12 cellular contexts compared by ENCODE assay signal in the genomic region with DNA sequence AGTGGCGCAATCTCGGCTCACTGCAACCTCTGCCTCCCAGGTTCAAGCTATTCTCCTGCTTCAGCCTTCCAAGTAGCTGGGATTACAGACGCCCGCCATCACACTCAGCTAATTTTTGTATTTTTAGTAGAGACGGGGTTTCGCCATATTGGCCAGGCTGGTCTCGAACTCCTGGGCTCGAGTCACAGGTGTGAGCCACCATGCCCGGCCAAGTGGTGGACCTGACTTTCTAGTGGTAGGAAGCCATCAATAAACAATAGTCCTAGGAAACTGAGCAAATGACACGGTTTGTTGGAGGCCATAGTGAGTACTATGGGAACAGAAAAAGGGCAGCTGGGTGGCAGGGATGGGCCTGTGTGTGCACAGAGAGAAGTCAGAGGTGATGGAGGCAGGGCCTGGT. TPM values are rescaled to one million over a fixed set of nuclear protein-coding genes. Genes with fewer than 3 reads are reported as not detected.
DNase-seq lines count a peak whose midpoint lies in the region; ATAC-seq and TF ChIP-seq lines count a peak whose summit lies in the region.
"Not testable (repeated sequence)": the region's sequence is repeated elsewhere in the genome, so short reads cannot be mapped to it uniquely, and the experiment has no call there.
"Had no signal": no experiment of that assay in that cellular context is flagged by ENCODE, and none has a peak within 500 bp of the region (broad histone marks: within the 10 kb centered on the region; RNA-seq: fewer than 3 reads in every experiment).

No MANE protein-coding gene starts in this region.

- H3K4me2 ChIP-seq in neural progenitor cell = not testable (repeated sequence)

- not testable (repeated sequence) for H3K9ac ChIP-seq in neural progenitor cell

- H3F3A ChIP-seq in neural progenitor cell (ENCODE audit: low read depth) = not testable (repeated sequence)

- not testable (repeated sequence) for ATAC-seq in T-helper 17 cell, right cardiac atrium, lower lobe of right lung, sciatic nerve, upper lobe of right lung

- H2AFZ ChIP-seq in neural progenitor cell (replicated peaks) = not testable (repeated sequence)

- H3K27me3 Mint-ChIP-seq in T-helper 17 cell (peaks cover 25% of the 10 kb centered on the region), nephron (ENCODE audit: low read depth) (peaks cover 11% of the 10 kb centered on the region), neural progenitor cell (ENCODE audit: insufficient read depth, low read depth) (peaks cover 29% of the 10 kb centered on the region)
- H3K27me3 Mint-ChIP-seq in MCF 10A (ENCODE audit: insufficient read depth, unreplicated experiment) = not testable (repeated sequence)

- H3K4me1 ChIP-seq in right cardiac atrium (ENCODE audit: control insufficient read depth, insufficient read depth, low read length); neural progenitor cell; upper lobe of right lung: not testable (repeated sequence)
- H3K4me1 ChIP-seq in lower lobe of right lung = peaks cover 17% of the 10 kb centered on the region

- H3K4me3 Mint-ChIP-seq in T-helper 17 cell (peak overlapping the region; percentile 67), MCF 10A (ENCODE audit: unreplicated experiment) (peak overlapping the region; percentile 4), nephron (peak overlapping the region; percentile 27 to 68 (median 57)), neural progenitor cell (peak overlapping the region; percentile 35)

- H3K36me3 Mint-ChIP-seq in T-helper 17 cell (ENCODE audit: low read depth); MCF 10A (ENCODE audit: insufficient read depth, unreplicated experiment); nephron (ENCODE audit: low read depth); neural progenitor cell: not testable (repeated sequence)

- H3K27ac ChIP-seq in right cardiac atrium (ENCODE audit: low read length); lower lobe of right lung; neural progenitor cell; upper lobe of right lung: not testable (repeated sequence)

- CTCF ChIA-PET in MCF 10A (lab: Yijun Ruan, JAX) = interaction anchor here (1.0 kb wide), 1 partner anchor 418 kb away, joined by 5 read pairs; no protein-coding TSS in a partner anchor

- H3K4me3 ChIP-seq in right cardiac atrium (ENCODE audit: low read length); lower lobe of right lung; neural progenitor cell; upper lobe of right lung: not testable (repeated sequence)

- intact Hi-C loops in MCF 10A (cut with micrococcal nuclease); right cardiac atrium (cut with DNase I); lower lobe of right lung (cut with DNase I); sciatic nerve (cut with DNase I); upper lobe of right lung (cut with DNase I): not testable (repeated sequence)

- H3K9me3 Mint-ChIP-seq in MCF 10A (ENCODE audit: unreplicated experiment); nephron; neural progenitor cell: not testable (repeated sequence)

- H3K27me3 ChIP-seq in right cardiac atrium (ENCODE audit: control insufficient read depth, insufficient read depth); upper lobe of right lung: not testable (repeated sequence)
- H3K27me3 ChIP-seq in lower lobe of right lung (ENCODE audit: low read depth) (peaks cover 12% of the 10 kb centered on the region), neural progenitor cell (peaks cover 42% of the 10 kb centered on the region)

- H3K27ac Mint-ChIP-seq in T-helper 17 cell; MCF 10A (ENCODE audit: low read depth, unreplicated experiment); nephron; neural progenitor cell: not testable (repeated sequence)

- not testable (repeated sequence) for DNase-seq in T-helper 17 cell; MCF 10A (ENCODE audit: unreplicated experiment); neural progenitor cell (ENCODE audit: low spot score)
- DNase-seq in right cardiac atrium = peak in 2 of 3 donors; percentile 28 to 31
- peak; percentile 28 for DNase-seq in lower lobe of right lung
- peak; percentile 47 for DNase-seq in sciatic nerve (ENCODE audit: low spot score)
- peak; percentile 25 for DNase-seq in upper lobe of right lung

- TF ChIP-seq CTCF in MCF 10A (IDR thresholded peaks at IDR 0.05; ENCODE audit: unreplicated experiment); lower lobe of right lung (IDR thresholded peaks at IDR 0.05); nephron (IDR thresholded peaks at IDR 0.05; ENCODE audit: unreplicated experiment in 3 of 3); neural progenitor cell (IDR thresholded peaks at IDR 0.05); upper lobe of right lung (IDR thresholded peaks at IDR 0.05): not testable (repeated sequence)

- 96% methylated on average over 10 of the region's 10 CpGs for WGBS in right cardiac atrium

- H3K4me1 Mint-ChIP-seq in T-helper 17 cell; MCF 10A (ENCODE audit: insufficient read depth, unreplicated experiment); nephron: not testable (repeated sequence)
- peaks cover 17% of the 10 kb centered on the region for H3K4me1 Mint-ChIP-seq in neural progenitor cell

- not testable (repeated sequence) for BruUV-seq in MCF 10A (replicated peaks; lab: Mats Ljungman, UMichigan)

- not testable (repeated sequence) for H3K9me3 ChIP-seq in T-helper 17 cell (ENCODE audit: control insufficient read depth, low read length, poor library complexity, severe bottlenecking); right cardiac atrium (ENCODE audit: control insufficient read depth, low read length); lower lobe of right lung; neural progenitor cell (ENCODE audit: low read depth); upper lobe of right lung

- H4K20me1 ChIP-seq in neural progenitor cell (ENCODE audit: low read depth) = not testable (repeated sequence)

- not testable (repeated sequence) for H3K36me3 ChIP-seq in lower lobe of right lung, neural progenitor cell, upper lobe of right lung

- H3K79me2 ChIP-seq in neural progenitor cell (ENCODE audit: low read depth) = not testable (repeated sequence)

- POLR2A ChIA-PET in MCF 10A (lab: Yijun Ruan, JAX) = interaction anchor here (1.4 to 3.0 kb wide), 2 partner anchors 8 to 31 kb away, joined by 3 to 10 read pairs; no protein-coding TSS in a partner anchor

RNA-seq across cellular contexts. Expression of gene KDELR3, which starts 2.3 kb away (rescaled TPM):
- not detected for total RNA-seq in T-helper 17 cell
- 6.4 and 11.5 TPM in 2 replicates for total RNA-seq in MCF 10A (2022)
- 1 to 10 TPM; 5.0 to 8.3 (median 7.4) TPM for total RNA-seq in right cardiac atrium
- polyA plus RNA-seq in right cardiac atrium = 7.9 TPM
- total RNA-seq in lower lobe of right lung = 8.3 TPM
- 3.4 and 4.6 TPM in 2 replicates for total RNA-seq in neural progenitor cell (ENCODE audit: low replicate concordance)
- total RNA-seq in sciatic nerve = 15.4 TPM
- total RNA-seq in upper lobe of right lung = 5.9 TPM
- total RNA-seq: CD4-positive, alpha-beta memory T cell had no signal

RNA-seq across cellular contexts. Expression of gene KCNJ4, which starts 15.2 kb away (rescaled TPM):
- not detected for total RNA-seq in T-helper 17 cell
- not detected in 2 replicates for total RNA-seq in MCF 10A (2022)
- 10 to 100 TPM; 15.7 to 40.5 (median 31.3) TPM for total RNA-seq in right cardiac atrium
- polyA plus RNA-seq in right cardiac atrium = 40.4 TPM
- total RNA-seq in lower lobe of right lung = not detected
- 0.82 and 4.6 TPM in 2 replicates for total RNA-seq in neural progenitor cell (ENCODE audit: low replicate concordance)
- total RNA-seq in sciatic nerve = 0.71 TPM
- not detected for total RNA-seq in upper lobe of right lung
- total RNA-seq: A172; Calu3; CD4-positive, alpha-beta memory T cell had no signal
- polyA plus RNA-seq: BJ; CD4-positive, alpha-beta memory T cell had no signal

RNA-seq across cellular contexts. Expression of gene DDX17, which starts 35.9 kb away (rescaled TPM):
- total RNA-seq in T-helper 17 cell = 100 to 1,000 TPM; 526 to 546 TPM
- total RNA-seq in MCF 10A (2022) = 322 and 422 TPM in 2 replicates
- 100 to 1,000 TPM; 216 to 253 (median 238) TPM for total RNA-seq in right cardiac atrium
- 134 TPM for polyA plus RNA-seq in right cardiac atrium
- total RNA-seq in lower lobe of right lung = 457 TPM
- 621 and 672 TPM in 2 replicates for total RNA-seq in neural progenitor cell (ENCODE audit: low replicate concordance)
- total RNA-seq in sciatic nerve = 742 TPM
- 480 TPM for total RNA-seq in upper lobe of right lung

Comparison
In these comparisons a context has a peak if more than half of its experiments do, and no peak if none do; other contexts are left out.
1. H3K4me3 Mint-ChIP-seq: peak in every context shown above with its lines; median percentile 67 in T-helper 17 cell; 57 in nephron; 35 in neural progenitor cell; 4 in MCF 10A.